ENCODE assay signal across 8 cellular contexts in genomic region chr17:7237266-7237760, GRCh38. TPM values are rescaled to one million over a fixed set of nuclear protein-coding genes. Genes with fewer than 3 reads are reported as not detected.
DNase-seq lines count a peak whose midpoint lies in the region; ATAC-seq and TF ChIP-seq lines count a peak whose summit lies in the region.

No MANE protein-coding gene starts in this region.

- H3K4me1 ChIP-seq in heart left ventricle (peaks cover 10 to 64% (median 42%) of the 10 kb centered on the region in 12 donors), mesodermal cell (ENCODE audit: control insufficient read depth, insufficient read depth, low read length, poor library complexity, severe bottlenecking) (peaks cover 37% of the 10 kb centered on the region), upper lobe of right lung (peaks cover 40% of the 10 kb centered on the region)

- H3K36me3 ChIP-seq in heart left ventricle (peaks cover 0 to 38% (median 29%) of the 10 kb centered on the region in 9 donors), brain microvascular endothelial cell (replicated peaks) (peaks cover 38% of the 10 kb centered on the region), mesodermal cell (ENCODE audit: control insufficient read depth, insufficient read depth, low read length) (peaks cover 47% of the 10 kb centered on the region), upper lobe of right lung (peaks cover 33% of the 10 kb centered on the region)

- in situ Hi-C loops in brain microvascular endothelial cell (cut with HindIII; ENCODE audit: low pct_ligation_motif_present, low sequenced_read_pairs) = no loop called here

- intact Hi-C loops in heart left ventricle (cut with DNase I) = loop anchor here in 3 of 10 donors (2.0 to 10.0 kb wide), 4 partner anchors 17 to 607 kb away; partner anchors contain the start of genes CD68 (in 1 of the 3), POLR2A (in 1 of the 3) and SLC35G6 (in 1 of the 3)
- intact Hi-C loops in cardiac septum (cut with DNase I) = loop anchor here (5.0 kb wide), 2 partner anchors 70 to 320 kb away; partner anchors contain the start of genes EIF5A and TNFSF13
- intact Hi-C loops in upper lobe of right lung (cut with DNase I) = no loop called here

- WGBS in heart left ventricle, 4 donors = 27 to 29% (median 29%) methylated on average over 6 of the region's 6 CpGs
- 47 to 56% methylated on average over 6 of the region's 6 CpGs for WGBS in mesodermal cell (ENCODE audit: insufficient coverage in 2 of 2), 2 experiments

- H3K27ac ChIP-seq in heart left ventricle (peak overlapping the region; percentile 57 to 98 (median 94)), brain microvascular endothelial cell (peak overlapping the region; percentile 78), mesodermal cell (ENCODE audit: low read depth, low read length, severe bottlenecking) (peak overlapping the region; percentile 77), upper lobe of right lung (peak overlapping the region; percentile 88)

- H3K9me3 ChIP-seq in heart left ventricle (no peaks in the 10 kb centered on the region), mesodermal cell (ENCODE audit: control insufficient read depth, low read length) (no peaks in the 10 kb centered on the region), upper lobe of right lung (no peaks in the 10 kb centered on the region)

- no peak for TF ChIP-seq POLR2A in heart left ventricle (IDR thresholded peaks at IDR 0.05)

- TF ChIP-seq CTCF in heart left ventricle (IDR thresholded peaks at IDR 0.05) (no peak), brain microvascular endothelial cell (IDR thresholded peaks at IDR 0.05; ENCODE audit: low read depth, low read length, missing control alignments) (no peak), upper lobe of right lung (IDR thresholded peaks at IDR 0.05) (no peak)

- H3K27me3 ChIP-seq in heart left ventricle = no peaks in the 10 kb centered on the region
- no peaks in the 10 kb centered on the region for H3K27me3 ChIP-seq in brain microvascular endothelial cell (replicated peaks)
- H3K27me3 ChIP-seq in upper lobe of right lung = no peaks in the 10 kb centered on the region

- ATAC-seq in heart left ventricle (no peak), upper lobe of right lung (no peak), HG02759 (IDR thresholded peaks at IDR 0.05; ENCODE audit: unreplicated experiment) (no peak)

- DNase-seq in heart left ventricle (no peak), cardiac septum (ENCODE audit: low spot score) (no peak), brain microvascular endothelial cell (no peak), upper lobe of right lung (no peak), activated gamma-delta T cell treated with Interleukin-2 at 50 U/mL for 16 hours (no peak), DMS79 treated with DMSO at 0.1 percent for 48 hours (lab: John Stamatoyannopoulos, UW) (no peak)

- H3K4me3 ChIP-seq in heart left ventricle = peak overlapping the region; percentile 66 to 98 (median 90)
- H3K4me3 ChIP-seq in brain microvascular endothelial cell (ENCODE audit: low read depth, low read length) = peak overlapping the region; percentile 94
- H3K4me3 ChIP-seq in mesodermal cell (ENCODE audit: extremely low read depth, insufficient read depth, low read length, poor library complexity, severe bottlenecking) = peak overlapping the region; percentile 100
- peak overlapping the region; percentile 94 for H3K4me3 ChIP-seq in upper lobe of right lung

RNA-seq across cellular contexts. Expression of gene PHF23, which starts 1.9 kb away (rescaled TPM):
- total RNA-seq in heart left ventricle (10 to 100 TPM; 19.1 to 36.7 (median 23.0) TPM), cardiac septum (20.5 TPM), upper lobe of right lung (36.9 TPM)
- 10 to 100 TPM; 13.7 to 31.8 TPM for polyA plus RNA-seq in heart left ventricle
- 55.4 TPM for polyA plus RNA-seq in mesodermal cell (2013, experiment 1 of 2)
- polyA plus RNA-seq in mesodermal cell (2013, experiment 2 of 2) = 46.8 TPM

RNA-seq across cellular contexts. Expression of gene DVL2, which starts 3.0 kb away (rescaled TPM):
- total RNA-seq in heart left ventricle = 10 to 100 TPM; 14.0 to 28.6 (median 17.8) TPM
- 10 to 100 TPM; 13.0 to 15.6 TPM for polyA plus RNA-seq in heart left ventricle
- 22.5 TPM for total RNA-seq in cardiac septum
- 67.5 TPM for polyA plus RNA-seq in mesodermal cell (2013, experiment 1 of 2)
- 54.8 TPM for polyA plus RNA-seq in mesodermal cell (2013, experiment 2 of 2)
- total RNA-seq in upper lobe of right lung = 41.0 TPM

RNA-seq across cellular contexts. Expression of gene GABARAP, which starts 4.9 kb away (rescaled TPM):
- total RNA-seq in heart left ventricle (100 to 1,000 TPM; 293 to 591 (median 491) TPM), cardiac septum (449 TPM), upper lobe of right lung (547 TPM)
- polyA plus RNA-seq in heart left ventricle = 100 to 1,000 TPM; 580 to 674 TPM
- polyA plus RNA-seq in mesodermal cell (2013, experiment 1 of 2) = 588 TPM
- polyA plus RNA-seq in mesodermal cell (2013, experiment 2 of 2) = 514 TPM

RNA-seq across cellular contexts. Expression of gene CTDNEP1, which starts 14.2 kb away (rescaled TPM):
- total RNA-seq in heart left ventricle (100 to 1,000 TPM in 6 of 9 donors, 10 to 100 TPM in 3; 54.0 to 126 (median 107) TPM), cardiac septum (111 TPM), upper lobe of right lung (141 TPM)
- polyA plus RNA-seq in heart left ventricle = 100 to 1,000 TPM in 1 of 2 donors, 10 to 100 TPM in 1; 54.4 to 120 TPM
- polyA plus RNA-seq in mesodermal cell (2013, experiment 1 of 2) = 140 TPM
- 135 TPM for polyA plus RNA-seq in mesodermal cell (2013, experiment 2 of 2)

RNA-seq across cellular contexts. Expression of gene ELP5, which starts 14.7 kb away (rescaled TPM):
- total RNA-seq in heart left ventricle (10 to 100 TPM; 28.0 to 87.2 (median 52.6) TPM), cardiac septum (57.5 TPM), upper lobe of right lung (35.0 TPM)
- 10 to 100 TPM; 33.5 to 47.0 TPM for polyA plus RNA-seq in heart left ventricle
- 62.5 TPM for polyA plus RNA-seq in mesodermal cell (2013, experiment 1 of 2)
- 51.1 TPM for polyA plus RNA-seq in mesodermal cell (2013, experiment 2 of 2)
